ENCODE assay signal across 8 cellular contexts in genomic region chr5:180352116-180352975, GRCh38. TPM values are rescaled to one million over a fixed set of nuclear protein-coding genes. Genes with fewer than 3 reads are reported as not detected.
A peak's percentile ranks its signal among the peaks of the same experiment; 100 is the strongest.
DNase-seq lines count a peak whose midpoint lies in the region; ATAC-seq and FAIRE-seq lines count a peak whose summit lies in the region.

No MANE protein-coding gene starts in this region.

- H3K27me3 ChIP-seq in SJCRH30 = peaks cover 7% of the 10 kb centered on the region; the same call in 1 of the 2 replicates
- H3K27me3 ChIP-seq in neuronal stem cell (ENCODE audit: control insufficient read depth in 3 of 3, insufficient read depth in 3 of 3, low read depth in 1 of 3, low read length in 3 of 3) = peaks cover 0 to 36% (median 18%) of the 10 kb centered on the region in 3 experiments

- H3K27ac ChIP-seq in SJCRH30 (no peak overlapping the region), neuronal stem cell (replicated peaks; ENCODE audit: low read length) (no peak overlapping the region)

- H4K8ac ChIP-seq in neuronal stem cell (ENCODE audit: low read depth, low read length) = no peak overlapping the region

- peak overlapping the region; percentile 69 for H3K23ac ChIP-seq in neuronal stem cell (ENCODE audit: low read depth, low read length, poor library complexity)

- H3K9ac ChIP-seq in neuronal stem cell (ENCODE audit: low read depth, low read length, poor library complexity) = peak overlapping the region; percentile 94

- H4K91ac ChIP-seq in neuronal stem cell (ENCODE audit: low read depth, low read length, poor library complexity) = no peak overlapping the region

- peak overlapping the region; percentile 72 for H2BK5ac ChIP-seq in neuronal stem cell (ENCODE audit: low read length)

- peak overlapping the region; percentile 69 for H2BK120ac ChIP-seq in neuronal stem cell (ENCODE audit: low read depth, low read length)

- H2BK15ac ChIP-seq in neuronal stem cell (ENCODE audit: low read length) = peak overlapping the region; percentile 15

- peak overlapping the region; percentile 80 for H3K4ac ChIP-seq in neuronal stem cell (ENCODE audit: low read length)

- ATAC-seq in GM19372 (IDR thresholded peaks at IDR 0.05; ENCODE audit: low read depth, unreplicated experiment) = peak; percentile 2
- ATAC-seq in HG03175 (IDR thresholded peaks at IDR 0.05; ENCODE audit: unreplicated experiment) = no peak
- no peak for ATAC-seq in HG03439 (IDR thresholded peaks at IDR 0.05; ENCODE audit: unreplicated experiment)

- H3K79me1 ChIP-seq in neuronal stem cell (ENCODE audit: low read depth, low read length) = peaks cover 5% of the 10 kb centered on the region

- peak overlapping the region; percentile 85 for H3K14ac ChIP-seq in neuronal stem cell (ENCODE audit: low read length)

- no peak for FAIRE-seq in RCC 7860 (lab: Jason Lieb, UNC)

- H3K9me3 ChIP-seq in SJCRH30 (replicated peaks) (no peaks in the 10 kb centered on the region), neuronal stem cell (replicated peaks in 1 of 2; ENCODE audit: control insufficient read depth in 2 of 2, insufficient read depth in 1 of 2, low read depth in 1 of 2, low read length in 2 of 2) (no peaks in the 10 kb centered on the region)

- no peak overlapping the region for H2BK12ac ChIP-seq in neuronal stem cell (ENCODE audit: low read length)

- no peaks in the 10 kb centered on the region for H3K4me1 ChIP-seq in SJCRH30
- peaks cover 8 to 14% of the 10 kb centered on the region in 2 donors for H3K4me1 ChIP-seq in neuronal stem cell (ENCODE audit: control insufficient read depth in 2 of 2, insufficient read depth in 1 of 2, low read depth in 1 of 2, low read length in 2 of 2)

- peak overlapping the region; percentile 67 for H2AK5ac ChIP-seq in neuronal stem cell (ENCODE audit: low read depth, low read length)

- H3K4me2 ChIP-seq in neuronal stem cell (ENCODE audit: insufficient read depth, low read length, poor library complexity, severe bottlenecking) = peak overlapping the region; percentile 89

- H3K4me3 ChIP-seq in SJCRH30 (peak overlapping the region; percentile 59), neuronal stem cell (ENCODE audit: low read length in 2 of 2) (peak overlapping the region; percentile 87 to 95)

- peak overlapping the region; percentile 98 for H3K18ac ChIP-seq in neuronal stem cell (ENCODE audit: low read length)

- DNase-seq in SJCRH30 = no peak
- peak; percentile 51 for DNase-seq in fibroblast of peridontal ligament (ENCODE audit: extremely low read depth)
- DNase-seq in neuronal stem cell (ENCODE audit: low spot score) = peak; percentile 47
- no peak for DNase-seq in RCC 7860 (ENCODE audit: low spot score)
- no peak for DNase-seq in RKO (ENCODE audit: low spot score)

- WGBS in neuronal stem cell (ENCODE audit: extremely low coverage in 2 of 2, insufficient read length in 2 of 2, insufficient replicate concordance in 1 of 2), 2 donors = no CpG with 5 or more reads among the region's 89 CpGs

- peak overlapping the region; percentile 92 for H2AFZ ChIP-seq in neuronal stem cell (ENCODE audit: low read length)

- no peaks in the 10 kb centered on the region for H3K36me3 ChIP-seq in SJCRH30
- H3K36me3 ChIP-seq in neuronal stem cell (replicated peaks in 1 of 2; ENCODE audit: control insufficient read depth in 2 of 2, insufficient read depth in 2 of 2, low read length in 2 of 2) = no peaks in the 10 kb centered on the region

RNA-seq across cellular contexts. Expression of gene GFPT2, which starts 0.8 kb away (rescaled TPM):
- total RNA-seq in SJCRH30 (2014; rRNA removed; shearing (Covaris generic)) = 0.47 and 1.1 TPM in 2 replicates
- 17.6 TPM for polyA plus RNA-seq in neuronal stem cell (2013, experiment 1 of 2)
- polyA plus RNA-seq in neuronal stem cell (2013, experiment 2 of 2) = 16.4 TPM

Comparison
In these comparisons a context has a peak if more than half of its experiments do, and no peak if none do; other contexts are left out.
1. DNase-seq: peak in fibroblast of peridontal ligament (single experiment) and neuronal stem cell (single experiment); none in SJCRH30 (0 of 2), RCC 7860 (single experiment) and RKO (single experiment).